In the genomic region with DNA sequence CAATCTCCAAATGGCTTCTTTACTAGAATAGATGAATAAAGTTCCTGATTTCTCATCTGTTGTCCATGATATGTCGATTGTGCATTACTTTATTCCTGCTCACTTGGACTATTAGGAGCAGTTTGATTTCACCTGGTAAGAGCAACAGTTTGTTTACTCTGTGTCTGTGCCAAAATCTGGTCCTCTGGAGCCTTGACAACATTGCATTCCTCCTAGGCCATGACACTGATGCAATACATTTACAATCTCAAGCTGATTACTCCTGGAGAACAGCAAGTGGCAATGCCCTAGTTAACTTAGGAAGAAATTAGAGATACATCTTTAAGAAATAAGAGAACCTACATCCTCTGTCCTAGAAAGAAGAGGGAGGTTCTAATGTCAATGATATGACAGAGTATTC, we compare ENCODE assay signal across 12 cellular contexts.
DNase-seq lines count a peak whose midpoint lies in the region; ATAC-seq and TF ChIP-seq lines count a peak whose summit lies in the region.
"Had no signal": no experiment of that assay in that cellular context is flagged by ENCODE, and none has a peak within 500 bp of the region (broad histone marks: within the 10 kb centered on the region; RNA-seq: fewer than 3 reads in every experiment).

No MANE protein-coding gene starts in this region.

- H3K9me3 Mint-ChIP-seq in WTC11: peaks cover 8% of the 10 kb centered on the region
- H3K9me3 Mint-ChIP-seq: activated naive CD8-positive, alpha-beta T cell treated with anti-CD3 and anti-CD28 coated beads, Interleukin-2, amount 10 ng/mL, durations not matched to agents 7 days and 5 days had no signal

- H3K27me3 ChIP-seq in left ventricle myocardium inferior (ENCODE audit: low read depth): no peaks in the 10 kb centered on the region
- H3K27me3 ChIP-seq: neutrophil had no signal

- no peak overlapping the region for H3K27ac Mint-ChIP-seq in WTC11
- H3K27ac Mint-ChIP-seq: activated naive CD8-positive, alpha-beta T cell treated with anti-CD3 and anti-CD28 coated beads, Interleukin-2, amount 10 ng/mL, durations not matched to agents 7 days and 5 days had no signal

- H3K4me1 ChIP-seq in left ventricle myocardium inferior: peaks cover 12% of the 10 kb centered on the region
- H3K4me1 ChIP-seq: HAP-1 had no signal

- TF ChIP-seq CTCF in left ventricle myocardium inferior (IDR thresholded peaks at IDR 0.05; ENCODE audit: borderline replicate concordance) (no peak), WTC11 (IDR thresholded peaks at IDR 0.05) (no peak), GM10266 (IDR thresholded peaks at IDR 0.05; ENCODE audit: control insufficient read depth, insufficient read depth, low read depth, missing control alignments) (no peak)

- peaks cover 7% of the 10 kb centered on the region for H3K36me3 ChIP-seq in left ventricle myocardium inferior
- H3K36me3 ChIP-seq: neutrophil had no signal

- no peak overlapping the region for H3K4me3 ChIP-seq in left ventricle myocardium inferior
- H3K4me3 ChIP-seq: HAP-1 had no signal

- H3K27ac ChIP-seq in left ventricle myocardium inferior (replicated peaks): no peak overlapping the region
- H3K27ac ChIP-seq: neutrophil had no signal

- DNase-seq in Right ventricle myocardium inferior (ENCODE audit: missing footprints) (no peak), left ventricle myocardium inferior (no peak), WTC11 (ENCODE audit: low spot score) (no peak), iris pigment epithelial cell (ENCODE audit: low read depth) (peak; percentile 46), KG1 (lab: John Stamatoyannopoulos, UW) (no peak), GM10266 (ENCODE audit: extremely low spot score) (no peak)
- DNase-seq: activated naive CD8-positive, alpha-beta T cell treated with anti-CD3 and anti-CD28 coated beads, Interleukin-2, amount 10 ng/mL, durations not matched to agents 7 days and 5 days; trophoblast cell had no signal

- peaks cover 13% of the 10 kb centered on the region; the same call in 1 of the 2 replicates for H3K36me3 Mint-ChIP-seq in WTC11

- POLR2A ChIA-PET in WTC11 (lab: Charles Lee): no interaction called here

- ATAC-seq in Right ventricle myocardium inferior (peak; percentile 57), WTC11 (no peak), GM21786 (IDR thresholded peaks at IDR 0.05; ENCODE audit: unreplicated experiment) (no peak), GM18868 (IDR thresholded peaks at IDR 0.05; ENCODE audit: unreplicated experiment) (no peak)

- H3K9me3 ChIP-seq in left ventricle myocardium inferior (replicated peaks): no peaks in the 10 kb centered on the region
- H3K9me3 ChIP-seq: HAP-1, neutrophil had no signal

- intact Hi-C loops in Right ventricle myocardium inferior (cut with DNase I) (no loop called here), left ventricle myocardium inferior (cut with micrococcal nuclease) (no loop called here)

- no peak overlapping the region for H3K4me3 Mint-ChIP-seq in WTC11
- H3K4me3 Mint-ChIP-seq: activated naive CD8-positive, alpha-beta T cell treated with anti-CD3 and anti-CD28 coated beads, Interleukin-2, amount 10 ng/mL, durations not matched to agents 7 days and 5 days had no signal

- H3K4me1 Mint-ChIP-seq in WTC11: no peaks in the 10 kb centered on the region
- H3K4me1 Mint-ChIP-seq: activated naive CD8-positive, alpha-beta T cell treated with anti-CD3 and anti-CD28 coated beads, Interleukin-2, amount 10 ng/mL, durations not matched to agents 7 days and 5 days had no signal

- H3K27me3 Mint-ChIP-seq in WTC11 (ENCODE audit: low read depth): no peaks in the 10 kb centered on the region
- H3K27me3 Mint-ChIP-seq: activated naive CD8-positive, alpha-beta T cell treated with anti-CD3 and anti-CD28 coated beads, Interleukin-2, amount 10 ng/mL, durations not matched to agents 7 days and 5 days had no signal

- CTCF ChIA-PET in WTC11 (lab: Charles Lee): no interaction called here

TF ChIP-seq in WTC11, 78 proteins besides CTCF, POLR2A, EP300 and RAD21:
- peak; percentile 80 for TF ChIP-seq GABPB1 (CRISPR knock-in tag; IDR thresholded peaks at IDR 0.05)
- TF ChIP-seq, protein P1, sequence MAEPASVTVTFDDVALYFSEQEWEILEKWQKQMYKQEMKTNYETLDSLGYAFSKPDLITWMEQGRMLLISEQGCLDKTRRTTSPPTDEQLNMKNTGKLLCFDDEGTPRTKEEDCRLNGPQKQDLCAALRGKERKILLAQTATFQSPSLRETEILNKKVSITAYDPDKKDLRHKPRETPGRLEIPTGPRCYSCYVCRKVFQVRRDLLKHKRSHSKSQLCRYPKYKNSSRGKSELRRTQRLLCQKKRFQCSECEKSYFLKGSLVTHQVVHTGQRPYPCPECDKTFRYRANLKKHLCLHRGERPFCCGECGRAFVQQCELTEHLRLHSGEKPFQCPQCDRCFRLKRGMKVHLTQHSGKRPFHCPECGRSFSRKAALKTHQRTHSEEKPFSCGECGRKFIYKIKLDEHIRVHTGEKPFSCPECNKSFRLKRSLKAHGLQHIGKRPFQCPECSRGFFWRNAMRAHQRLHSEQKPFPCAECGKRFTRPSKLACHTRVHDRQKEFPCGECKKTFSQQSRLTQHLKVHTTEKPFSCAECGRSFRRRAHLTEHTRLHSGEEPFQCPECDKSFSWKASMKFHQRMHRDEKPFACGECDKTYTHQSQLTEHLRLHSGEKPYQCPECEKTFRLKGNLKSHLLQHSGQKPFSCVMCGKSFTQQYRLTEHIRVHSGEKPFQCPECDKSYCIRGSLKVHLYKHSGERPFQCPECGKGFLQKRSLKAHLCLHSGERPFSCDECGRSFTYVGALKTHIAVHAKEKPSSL (CRISPR knock-in tag; conservative IDR thresholded peaks at IDR 0.05): no peak
TF ChIP-seq in WTC11: peak in this region for 1.
